Comparison of ENCODE assay signal across 9 cellular contexts in the genomic region with DNA sequence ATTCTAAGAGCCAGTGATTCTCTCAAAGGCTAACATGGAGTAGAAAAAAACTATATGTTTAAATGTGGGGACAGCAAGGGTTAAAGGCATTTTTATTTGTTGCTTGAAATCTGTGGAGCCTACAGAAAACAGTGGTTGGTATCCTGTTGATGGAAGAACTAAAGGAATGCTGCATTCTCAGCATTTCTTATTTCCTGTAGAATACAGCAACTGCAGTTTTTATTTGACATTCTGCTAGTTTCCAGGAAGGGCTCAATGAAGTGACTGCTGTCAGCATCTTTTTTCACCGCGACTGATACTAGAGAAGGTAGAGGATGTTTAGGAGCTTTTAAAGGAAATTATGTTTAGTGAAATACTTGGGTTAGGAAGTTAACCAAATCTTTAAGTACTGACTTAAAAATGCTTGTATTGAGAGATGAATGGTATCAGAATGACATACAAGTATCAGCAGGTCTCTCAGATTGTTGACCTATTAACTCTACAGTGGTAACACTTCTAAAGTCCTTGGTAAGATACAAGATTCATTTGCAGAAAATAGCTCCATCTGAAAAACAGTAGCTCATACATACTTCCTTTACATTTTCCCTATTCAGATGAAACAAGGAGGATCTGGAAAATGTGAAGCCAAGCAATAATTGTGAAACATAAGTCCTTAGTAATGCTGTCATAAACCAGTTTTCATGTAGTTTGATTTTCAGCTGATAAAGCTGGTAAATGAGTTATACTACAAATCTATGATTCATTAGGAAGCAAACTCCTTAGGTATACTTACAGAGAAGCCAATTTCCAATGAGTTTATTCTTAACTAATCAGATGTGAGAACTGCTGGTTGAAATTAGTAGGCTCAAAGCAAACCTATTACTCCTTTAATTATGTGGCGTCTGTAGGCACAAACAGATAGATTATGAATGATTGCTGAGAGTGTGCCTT. TPM values are rescaled to one million over a fixed set of nuclear protein-coding genes. Genes with fewer than 3 reads are reported as not detected.
A peak's percentile ranks its signal among the peaks of the same experiment; 100 is the strongest.
DNase-seq lines count a peak whose midpoint lies in the region; ATAC-seq and TF ChIP-seq lines count a peak whose summit lies in the region.
"Had no signal": no experiment of that assay in that cellular context is flagged by ENCODE, and none has a peak within 500 bp of the region (broad histone marks: within the 10 kb centered on the region; RNA-seq: fewer than 3 reads in every experiment).

No MANE protein-coding gene starts in this region.

- H3K4me3 ChIP-seq in mammary epithelial cell (replicated peaks in 1 of 3; ENCODE audit: insufficient read depth in 1 of 3, low read depth in 2 of 3, low read length in 3 of 3) (no peak overlapping the region), breast epithelium (no peak overlapping the region), upper lobe of right lung (no peak overlapping the region)

- H3K27me3 ChIP-seq in mammary epithelial cell (ENCODE audit: insufficient read depth, low read length) (no peaks in the 10 kb centered on the region), breast epithelium (no peaks in the 10 kb centered on the region), upper lobe of right lung (no peaks in the 10 kb centered on the region)

- H3K4me2 ChIP-seq in mammary epithelial cell (ENCODE audit: insufficient read depth, low read depth, low read length): no peak overlapping the region

- H3K4me1 Mint-ChIP-seq in activated T-helper 2 cell treated with anti-CD3 and anti-CD28 coated beads, Interferon-gamma antibody, Interleukin-2, Interleukin-4, amounts not matched to agents 10 μg/mL and 5 μg/mL and 100 μg/mL, durations not matched to agents 14 hours and 24 hours and 36 hours (ENCODE audit: low read depth): peaks cover 33% of the 10 kb centered on the region

- no peaks in the 10 kb centered on the region for H3K36me3 ChIP-seq in mammary epithelial cell (ENCODE audit: insufficient read depth, low read length)
- no peaks in the 10 kb centered on the region for H3K36me3 ChIP-seq in breast epithelium
- no peaks in the 10 kb centered on the region for H3K36me3 ChIP-seq in upper lobe of right lung

- H3K9ac ChIP-seq in mammary epithelial cell (ENCODE audit: insufficient read depth, low read length): no peak overlapping the region

- H3K79me2 ChIP-seq in mammary epithelial cell (ENCODE audit: insufficient read depth, low read length): peaks cover 97% of the 10 kb centered on the region

- DNase-seq in mammary epithelial cell (peak; percentile 62), breast epithelium (ENCODE audit: low spot score in 2 of 2) (no peak), left kidney (ENCODE audit: low read depth, low spot score) (peak; percentile 37), upper lobe of right lung (no peak), COLO829 (ENCODE audit: low spot score) (no peak), NCI-H1436 treated with DMSO at 0.1 percent for 48 hours (lab: John Stamatoyannopoulos, UW) (no peak)
- no peak for DNase-seq in activated T-helper 2 cell treated with anti-CD3 and anti-CD28 coated beads, Interferon-gamma antibody, Interleukin-2, Interleukin-4, amounts not matched to agents 10 μg/mL and 5 μg/mL and 100 μg/mL, durations not matched to agents 14 hours and 24 hours and 36 hours (ENCODE audit: low spot score)
- DNase-seq: NCI-H1436 had no signal

- H3K9me3 ChIP-seq in mammary epithelial cell (replicated peaks; ENCODE audit: insufficient read depth, low read length) (no peaks in the 10 kb centered on the region), breast epithelium (no peaks in the 10 kb centered on the region), upper lobe of right lung (no peaks in the 10 kb centered on the region)

- H3K36me3 Mint-ChIP-seq in activated T-helper 2 cell treated with anti-CD3 and anti-CD28 coated beads, Interferon-gamma antibody, Interleukin-2, Interleukin-4, amounts not matched to agents 10 μg/mL and 5 μg/mL and 100 μg/mL, durations not matched to agents 14 hours and 24 hours and 36 hours (ENCODE audit: low read depth): peaks cover 20% of the 10 kb centered on the region

- in situ Hi-C loops in mammary epithelial cell (cut with MboI; ENCODE audit: low sequenced_read_pairs in 2 of 2): no loop called here

- no peak overlapping the region for H2AFZ ChIP-seq in mammary epithelial cell (ENCODE audit: low read depth, low read length)

- no TSS peak for BruUV-seq in mammary epithelial cell (replicated peaks; lab: Mats Ljungman, UMichigan)

- TF ChIP-seq CTCF in mammary epithelial cell (conservative IDR thresholded peaks at IDR 0.05 in 1 of 2, IDR thresholded peaks at IDR 0.05 in 1 of 2; ENCODE audit: extremely low read depth in 1 of 2, insufficient read depth in 1 of 2, low read depth in 1 of 2, low read length in 2 of 2) (no peak), breast epithelium (IDR thresholded peaks at IDR 0.05) (no peak), upper lobe of right lung (IDR thresholded peaks at IDR 0.05) (no peak)

- H3K27me3 Mint-ChIP-seq in activated T-helper 2 cell treated with anti-CD3 and anti-CD28 coated beads, Interferon-gamma antibody, Interleukin-2, Interleukin-4, amounts not matched to agents 10 μg/mL and 5 μg/mL and 100 μg/mL, durations not matched to agents 14 hours and 24 hours and 36 hours (ENCODE audit: low read depth): no peaks in the 10 kb centered on the region

- ATAC-seq in upper lobe of right lung: no peak
- ATAC-seq in GM21447 (IDR thresholded peaks at IDR 0.05; ENCODE audit: unreplicated experiment): no peak

- WGBS in mammary epithelial cell (ENCODE audit: low coverage, missing lambda C conversion rate): 98% methylated on average over 3 of the region's 3 CpGs

- H3K27ac Mint-ChIP-seq in activated T-helper 2 cell treated with anti-CD3 and anti-CD28 coated beads, Interferon-gamma antibody, Interleukin-2, Interleukin-4, amounts not matched to agents 10 μg/mL and 5 μg/mL and 100 μg/mL, durations not matched to agents 14 hours and 24 hours and 36 hours: peak overlapping the region; percentile 55

- intact Hi-C loops in mammary epithelial cell (cut with micrococcal nuclease): no loop called here
- intact Hi-C loops in breast epithelium (cut with DNase I; ENCODE audit: low total_unique reads): no loop called here
- intact Hi-C loops in activated T-helper 2 cell treated with anti-CD3 and anti-CD28 coated beads, Interferon-gamma antibody, Interleukin-2, Interleukin-4, amounts not matched to agents 10 μg/mL and 5 μg/mL and 100 μg/mL, durations not matched to agents 14 hours and 24 hours and 36 hours (cut with micrococcal nuclease): loop anchor here (2.0 kb wide), 1 partner anchor 14 kb away; no protein-coding TSS in a partner anchor
- intact Hi-C loops in upper lobe of right lung (cut with DNase I): no loop called here

- TF ChIP-seq POLR2A in breast epithelium (IDR thresholded peaks at IDR 0.05): no peak

- no peak overlapping the region for H3K4me3 Mint-ChIP-seq in activated T-helper 2 cell treated with anti-CD3 and anti-CD28 coated beads, Interferon-gamma antibody, Interleukin-2, Interleukin-4, amounts not matched to agents 10 μg/mL and 5 μg/mL and 100 μg/mL, durations not matched to agents 14 hours and 24 hours and 36 hours (ENCODE audit: low read depth)

- H4K20me1 ChIP-seq in mammary epithelial cell (ENCODE audit: insufficient read depth, low read length): peaks cover 38% of the 10 kb centered on the region

- H3K9me3 Mint-ChIP-seq in activated T-helper 2 cell treated with anti-CD3 and anti-CD28 coated beads, Interferon-gamma antibody, Interleukin-2, Interleukin-4, amounts not matched to agents 10 μg/mL and 5 μg/mL and 100 μg/mL, durations not matched to agents 14 hours and 24 hours and 36 hours: no peaks in the 10 kb centered on the region

- CTCF ChIA-PET in mammary epithelial cell (lab: Charles Lee; ENCODE audit: low non-redundant PET): no interaction called here

- dilution Hi-C loops in mammary epithelial cell (cut with HindIII; ENCODE audit: low sequenced_read_pairs): no loop called here

- no peak overlapping the region for H3K27ac ChIP-seq in mammary epithelial cell (ENCODE audit: insufficient read depth, low read depth, low read length)
- H3K27ac ChIP-seq in breast epithelium: no peak overlapping the region
- H3K27ac ChIP-seq in upper lobe of right lung: peak overlapping the region; percentile 56

- H3K4me1 ChIP-seq in mammary epithelial cell (ENCODE audit: insufficient read depth, low read length) (no peaks in the 10 kb centered on the region), breast epithelium (no peaks in the 10 kb centered on the region), upper lobe of right lung (peaks cover 39% of the 10 kb centered on the region)

RNA-seq across cellular contexts. Expression of gene CLTC, which starts 15.2 kb away (rescaled TPM):
- 100 to 1,000 TPM; 266 to 356 TPM for total RNA-seq in mammary epithelial cell
- polyA plus RNA-seq in mammary epithelial cell: 267 TPM
- polyA minus RNA-seq in mammary epithelial cell: 336 TPM
- 100 to 1,000 TPM; 199 to 231 (median 213) TPM for total RNA-seq in breast epithelium
- total RNA-seq in activated T-helper 2 cell treated with anti-CD3 and anti-CD28 coated beads, Interferon-gamma antibody, Interleukin-2, Interleukin-4, amounts not matched to agents 10 μg/mL and 5 μg/mL and 100 μg/mL, durations not matched to agents 14 hours and 24 hours and 36 hours: 188 and 193 TPM in 2 replicates
- 210 TPM for total RNA-seq in upper lobe of right lung

Comparison
In these comparisons a context has a peak if more than half of its experiments do, and no peak if none do; other contexts are left out.
1. DNase-seq: peak in mammary epithelial cell (single experiment) and left kidney (single experiment); none in breast epithelium (0 of 2), activated T-helper 2 cell treated with anti-CD3 and anti-CD28 coated beads, Interferon-gamma antibody, Interleukin-2, Interleukin-4, amounts not matched to agents 10 μg/mL and 5 μg/mL and 100 μg/mL, durations not matched to agents 14 hours and 24 hours and 36 hours (single experiment), upper lobe of right lung (single experiment), COLO829 (single experiment) and NCI-H1436 treated with DMSO at 0.1 percent for 48 hours (single experiment).